In the genomic region with DNA sequence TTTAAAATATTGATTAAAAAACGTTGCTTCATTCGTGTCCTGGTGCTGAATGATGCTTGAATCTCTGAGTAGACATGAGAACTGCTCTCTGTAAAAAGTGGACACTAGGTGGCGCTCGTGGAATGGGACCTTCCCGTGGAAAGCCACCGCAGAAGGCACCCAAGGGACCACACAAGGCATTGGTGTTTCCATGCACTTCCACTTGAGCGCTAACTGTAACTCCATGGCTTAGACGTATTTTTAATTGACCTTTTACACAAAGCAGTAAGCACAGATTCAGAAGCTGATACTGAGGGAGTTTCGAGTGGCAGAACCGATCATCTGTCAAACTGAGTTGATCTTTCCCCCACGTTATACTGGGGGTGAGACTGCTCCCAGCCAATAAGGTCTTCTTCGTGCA, we compare ENCODE assay signal across 8 cellular contexts.
DNase-seq lines count a peak whose midpoint lies in the region; ATAC-seq and TF ChIP-seq lines count a peak whose summit lies in the region.

No MANE protein-coding gene starts in this region.

- H2BK5ac ChIP-seq in neuronal stem cell (ENCODE audit: low read length), result no peak overlapping the region

- H3K4me1 Mint-ChIP-seq in activated T-cell treated with anti-CD3 and anti-CD28 coated beads, Interleukin-2, amount 50 U/mL, for 4 hours (ENCODE audit: low read depth), result peaks cover 82% of the 10 kb centered on the region

- H3K36me3 ChIP-seq in Peyer's patch, result no peaks in the 10 kb centered on the region
- H3K36me3 ChIP-seq in neuronal stem cell (replicated peaks in 1 of 2; ENCODE audit: control insufficient read depth in 2 of 2, insufficient read depth in 2 of 2, low read length in 2 of 2), result no peaks in the 10 kb centered on the region
- H3K36me3 ChIP-seq in thyroid gland, result peaks cover 10 to 15% of the 10 kb centered on the region in 2 donors

- H3K4me1 ChIP-seq in Peyer's patch, result peaks cover 0 to under 1% (median 0%) of the 10 kb centered on the region in 4 donors
- H3K4me1 ChIP-seq in neuronal stem cell (ENCODE audit: control insufficient read depth in 2 of 2, insufficient read depth in 1 of 2, low read depth in 1 of 2, low read length in 2 of 2), result no peaks in the 10 kb centered on the region
- no peaks in the 10 kb centered on the region for H3K4me1 ChIP-seq in thyroid gland

- H3K9ac ChIP-seq in neuronal stem cell (ENCODE audit: low read depth, low read length, poor library complexity), result no peak overlapping the region

- peaks cover 59% of the 10 kb centered on the region for H3K36me3 Mint-ChIP-seq in activated T-cell treated with anti-CD3 and anti-CD28 coated beads, Interleukin-2, amount 50 U/mL, for 4 hours (ENCODE audit: insufficient read depth)

- H3K4me2 ChIP-seq in neuronal stem cell (ENCODE audit: insufficient read depth, low read length, poor library complexity, severe bottlenecking), result no peak overlapping the region

- H2BK15ac ChIP-seq in neuronal stem cell (ENCODE audit: low read length), result no peak overlapping the region

- H3K14ac ChIP-seq in neuronal stem cell (ENCODE audit: low read length), result no peak overlapping the region

- no peak for TF ChIP-seq POLR2A in Peyer's patch (IDR thresholded peaks at IDR 0.05)
- no peak for TF ChIP-seq POLR2A in thyroid gland (IDR thresholded peaks at IDR 0.05)

- H2BK12ac ChIP-seq in neuronal stem cell (ENCODE audit: low read length), result no peak overlapping the region

- H2BK120ac ChIP-seq in neuronal stem cell (ENCODE audit: low read depth, low read length), result no peak overlapping the region

- peak; percentile 71 for ATAC-seq in GM21367 (IDR thresholded peaks at IDR 0.05; ENCODE audit: unreplicated experiment)
- peak; percentile 48 to 60 for ATAC-seq in activated T-cell treated with anti-CD3 and anti-CD28 coated beads, Interleukin-2, amount 50 U/mL, for 4 hours

- H3K27ac ChIP-seq in Peyer's patch (no peak overlapping the region), neuronal stem cell (replicated peaks; ENCODE audit: low read length) (no peak overlapping the region), thyroid gland (no peak overlapping the region)

- H3K27me3 Mint-ChIP-seq in activated T-cell treated with anti-CD3 and anti-CD28 coated beads, Interleukin-2, amount 50 U/mL, for 4 hours (ENCODE audit: low read depth), result no peaks in the 10 kb centered on the region

- H4K91ac ChIP-seq in neuronal stem cell (ENCODE audit: low read depth, low read length, poor library complexity), result no peak overlapping the region

- H3K4me3 Mint-ChIP-seq in activated T-cell treated with anti-CD3 and anti-CD28 coated beads, Interleukin-2, amount 50 U/mL, for 4 hours, result no peak overlapping the region

- H3K4me3 ChIP-seq in Peyer's patch (no peak overlapping the region), neuronal stem cell (ENCODE audit: low read length in 2 of 2) (no peak overlapping the region), thyroid gland (replicated peaks in 1 of 3) (no peak overlapping the region)

- no CpG with 5 or more reads among the region's 12 CpGs for WGBS in neuronal stem cell (ENCODE audit: extremely low coverage in 2 of 2, insufficient read length in 2 of 2, insufficient replicate concordance in 1 of 2), 2 donors
- 30 to 31% methylated on average over 12 of the region's 12 CpGs for WGBS in thyroid gland, 2 donors

- no peak overlapping the region for H3K18ac ChIP-seq in neuronal stem cell (ENCODE audit: low read length)

- DNase-seq in COR-L47 (lab: John Stamatoyannopoulos, UW) (peak; percentile 73), KG1 (lab: John Stamatoyannopoulos, UW) (peak; percentile 81), Peyer's patch (peak in 2 of 3 donors; percentile 92 to 96), fibroblast of gingiva (ENCODE audit: low read depth) (peak; percentile 65), neuronal stem cell (ENCODE audit: low spot score) (peak; percentile 71), thyroid gland (peak; percentile 84 to 87)
- peak; percentile 87 for DNase-seq in activated T-cell treated with anti-CD3 and anti-CD28 coated beads, Interleukin-2, amount 50 U/mL, for 4 hours

- no peak overlapping the region for H2AK5ac ChIP-seq in neuronal stem cell (ENCODE audit: low read depth, low read length)

- no peak overlapping the region for H3K23ac ChIP-seq in neuronal stem cell (ENCODE audit: low read depth, low read length, poor library complexity)

- H3K27me3 ChIP-seq in Peyer's patch (no peaks in the 10 kb centered on the region), neuronal stem cell (ENCODE audit: control insufficient read depth in 3 of 3, insufficient read depth in 3 of 3, low read depth in 1 of 3, low read length in 3 of 3) (peaks cover 0 to 23% (median 0%) of the 10 kb centered on the region in 3 experiments), thyroid gland (no peaks in the 10 kb centered on the region)

- H3K4ac ChIP-seq in neuronal stem cell (ENCODE audit: low read length), result no peak overlapping the region

- TF ChIP-seq CTCF in Peyer's patch (IDR thresholded peaks at IDR 0.05), result peak; percentile 64 to 92 (median 82)
- peak; percentile 61 to 91 (median 79) for TF ChIP-seq CTCF in thyroid gland (IDR thresholded peaks at IDR 0.05)

- H2AFZ ChIP-seq in neuronal stem cell (ENCODE audit: low read length), result no peak overlapping the region

- H4K8ac ChIP-seq in neuronal stem cell (ENCODE audit: low read depth, low read length), result no peak overlapping the region

- H3K9me3 Mint-ChIP-seq in activated T-cell treated with anti-CD3 and anti-CD28 coated beads, Interleukin-2, amount 50 U/mL, for 4 hours, result peaks cover 3% of the 10 kb centered on the region

- H3K79me1 ChIP-seq in neuronal stem cell (ENCODE audit: low read depth, low read length), result no peaks in the 10 kb centered on the region

- intact Hi-C loops in thyroid gland (cut with DNase I), result loop anchor here (5.0 kb wide), 1 partner anchor 159 kb away; no protein-coding TSS in a partner anchor

- H3K9me3 ChIP-seq in Peyer's patch (no peaks in the 10 kb centered on the region), neuronal stem cell (replicated peaks in 1 of 2; ENCODE audit: control insufficient read depth in 2 of 2, insufficient read depth in 1 of 2, low read depth in 1 of 2, low read length in 2 of 2) (no peaks in the 10 kb centered on the region), thyroid gland (no peaks in the 10 kb centered on the region)
